In genomic region chr5:68320094-68320986, GRCh38 we compare ENCODE assay signal across 19 cellular contexts.
DNase-seq lines count a peak whose midpoint lies in the region; ATAC-seq and TF ChIP-seq lines count a peak whose summit lies in the region.
"Had no signal": no experiment of that assay in that cellular context is flagged by ENCODE, and none has a peak within 500 bp of the region (broad histone marks: within the 10 kb centered on the region; RNA-seq: fewer than 3 reads in every experiment).

No MANE protein-coding gene starts in this region.

- H3K79me2 ChIP-seq in hepatocyte (no peaks in the 10 kb centered on the region), osteoblast (ENCODE audit: insufficient read depth, low read length) (no peaks in the 10 kb centered on the region)

- no peak overlapping the region for H3K27ac Mint-ChIP-seq in activated naive CD4-positive, alpha-beta T cell treated with anti-CD3 and anti-CD28 coated beads, Interleukin-2, amount 50 U/mL, for 72 hours
- H3K27ac Mint-ChIP-seq: activated B cell treated with CpG ODN at 0.5 μM for 24 hours; activated naive CD4-positive, alpha-beta T cell treated with anti-CD3 and anti-CD28 coated beads for 36 hours had no signal

- ATAC-seq in activated naive CD4-positive, alpha-beta T cell treated with anti-CD3 and anti-CD28 coated beads, Interleukin-2, amount 50 U/mL, for 72 hours, result no peak
- no peak for ATAC-seq in GM19395 (IDR thresholded peaks at IDR 0.05; ENCODE audit: unreplicated experiment)

- H3K9me3 Mint-ChIP-seq in activated naive CD4-positive, alpha-beta T cell treated with anti-CD3 and anti-CD28 coated beads, Interleukin-2, amount 50 U/mL, for 72 hours, result peaks cover 4 to 10% of the 10 kb centered on the region in 2 donors
- H3K9me3 Mint-ChIP-seq: activated naive CD4-positive, alpha-beta T cell treated with anti-CD3 and anti-CD28 coated beads for 36 hours had no signal

- H2AFZ ChIP-seq in hepatocyte (no peak overlapping the region), osteoblast (ENCODE audit: low read length) (no peak overlapping the region)

- peak overlapping the region; percentile 56 for H3K4me2 ChIP-seq in hepatocyte
- H3K4me2 ChIP-seq in osteoblast (ENCODE audit: insufficient read depth, low read length), result no peak overlapping the region

- H3K27ac ChIP-seq in hepatocyte, result peak overlapping the region; percentile 58
- no peak overlapping the region for H3K27ac ChIP-seq in osteoblast (ENCODE audit: low read depth, low read length)
- H3K27ac ChIP-seq: C4-2B, thoracic aorta had no signal

- H4K20me1 ChIP-seq in hepatocyte (ENCODE audit: insufficient read depth, poor library complexity, severe bottlenecking) (no peaks in the 10 kb centered on the region), osteoblast (ENCODE audit: insufficient read depth, low read length) (no peaks in the 10 kb centered on the region)

- H3K4me1 ChIP-seq in hepatocyte (ENCODE audit: insufficient read depth), result peaks cover 22% of the 10 kb centered on the region
- H3K4me1 ChIP-seq in osteoblast (ENCODE audit: insufficient read depth, low read length), result peaks cover 18% of the 10 kb centered on the region
- H3K4me1 ChIP-seq: Peyer's patch had no signal

- TF ChIP-seq CTCF in hepatocyte (IDR thresholded peaks at IDR 0.05; ENCODE audit: poor library complexity), result no peak
- no peak for TF ChIP-seq CTCF in osteoblast (IDR thresholded peaks at IDR 0.05; ENCODE audit: extremely low read depth, low read depth, low read length)

- WGBS in hepatocyte (ENCODE audit: low lambda C conversion rate, missing lambda C conversion rate), result 63% methylated on average over 6 of the region's 6 CpGs

- H3K9me2 ChIP-seq in hepatocyte (replicated peaks; ENCODE audit: insufficient read depth), result no peaks in the 10 kb centered on the region

- H3K27me3 ChIP-seq in hepatocyte (no peaks in the 10 kb centered on the region), osteoblast (ENCODE audit: insufficient read depth, low read length) (no peaks in the 10 kb centered on the region)
- H3K27me3 ChIP-seq: Peyer's patch had no signal

- H3K36me3 ChIP-seq in hepatocyte (replicated peaks; ENCODE audit: insufficient read depth, low read depth) (no peaks in the 10 kb centered on the region), osteoblast (ENCODE audit: insufficient read depth, low read length) (no peaks in the 10 kb centered on the region)
- H3K36me3 ChIP-seq: Peyer's patch, thoracic aorta had no signal

- peak; percentile 69 for DNase-seq in HCEC 1CT
- peak; percentile 43 for DNase-seq in RPMI7951 (ENCODE audit: low read depth)
- DNase-seq in hepatocyte (ENCODE audit: low spot score), result no peak
- DNase-seq in osteoblast (ENCODE audit: insufficient read length, low spot score, missing footprints), result peak; percentile 71
- no peak for DNase-seq in activated CD4-positive, alpha-beta T cell treated with anti-CD3 and anti-CD28 coated beads for 4 hours
- DNase-seq in activated naive CD4-positive, alpha-beta T cell treated with anti-CD3 and anti-CD28 coated beads, Interleukin-2, amount 50 U/mL, for 72 hours (ENCODE audit: low spot score in 2 of 2), result no peak
- DNase-seq in amygdala (lab: John Stamatoyannopoulos, UW), result no peak
- DNase-seq: activated B cell treated with CpG ODN at 0.5 μM for 24 hours; activated CD8-positive, alpha-beta memory T cell treated with anti-CD3 and anti-CD28 coated beads, Interleukin-2, amount 50 U/mL, for 48 hours; activated naive CD4-positive, alpha-beta T cell treated with anti-CD3 and anti-CD28 coated beads for 36 hours; NCI-H2029 treated with DMSO at 0.1 percent for 48 hours; NCI-H526 treated with DMSO at 0.1 percent for 48 hours; stimulated activated CD4-positive, alpha-beta T cell treated with anti-CD3 and anti-CD28 coated beads, Interleukin-4, amount 100 ng/mL, for 1 hour; stimulated activated CD8-positive, alpha-beta memory T cell treated with anti-CD3 and anti-CD28 coated beads, Interleukin-4, amount 100 ng/mL, for 48 hours; SW 1271 had no signal

- no peaks in the 10 kb centered on the region for H3K9me3 ChIP-seq in hepatocyte (ENCODE audit: low read depth)
- no peaks in the 10 kb centered on the region for H3K9me3 ChIP-seq in osteoblast (ENCODE audit: low read depth, low read length)
- H3K9me3 ChIP-seq: Peyer's patch, thoracic aorta had no signal

- H3K4me3 ChIP-seq in hepatocyte (no peak overlapping the region), osteoblast (ENCODE audit: insufficient read depth, low read length) (no peak overlapping the region)
- H3K4me3 ChIP-seq: Peyer's patch, thoracic aorta had no signal

- H3K36me3 Mint-ChIP-seq in activated naive CD4-positive, alpha-beta T cell treated with anti-CD3 and anti-CD28 coated beads, Interleukin-2, amount 50 U/mL, for 72 hours, result peaks cover 0 to 7% of the 10 kb centered on the region in 2 donors

Comparison
In these comparisons a context has a peak if more than half of its experiments do, and no peak if none do; other contexts are left out.
1. DNase-seq: peak in HCEC 1CT (single experiment), RPMI7951 (single experiment) and osteoblast (single experiment); none in hepatocyte (single experiment), activated CD4-positive, alpha-beta T cell treated with anti-CD3 and anti-CD28 coated beads for 4 hours (0 of 2), activated naive CD4-positive, alpha-beta T cell treated with anti-CD3 and anti-CD28 coated beads, Interleukin-2, amount 50 U/mL, for 72 hours (0 of 2) and amygdala (0 of 56).